In genomic region chr16:69424935-69425784, GRCh38 we compare ENCODE assay signal across 8 cellular contexts. TPM values are rescaled to one million over a fixed set of nuclear protein-coding genes. Genes with fewer than 3 reads are reported as not detected.
A peak's percentile ranks its signal among the peaks of the same experiment; 100 is the strongest.
DNase-seq lines count a peak whose midpoint lies in the region; ATAC-seq and TF ChIP-seq lines count a peak whose summit lies in the region.

No MANE protein-coding gene starts in this region.

- H3K4me3 ChIP-seq in adipocyte (ENCODE audit: low read length) = peak overlapping the region; percentile 95
- H3K4me3 ChIP-seq in transverse colon = peak overlapping the region; percentile 67 to 85 (median 74)

- peak; percentile 6 for ATAC-seq in HG03280 (IDR thresholded peaks at IDR 0.05; ENCODE audit: unreplicated experiment)
- ATAC-seq in left lobe of liver = peak; percentile 17

- H3K27me3 ChIP-seq in adipocyte (replicated peaks; ENCODE audit: control insufficient read depth, insufficient read depth, low read length) (no peaks in the 10 kb centered on the region), transverse colon (no peaks in the 10 kb centered on the region)

- WGBS in transverse colon (ENCODE audit: low coverage in 1 of 2), 2 donors = 14 to 18% methylated on average over 8 to 11 of the region's 11 CpGs

- DNase-seq in adipocyte (ENCODE audit: low read depth) = peak; percentile 33
- DNase-seq in left lobe of liver (ENCODE audit: low spot score) = no peak
- no peak for DNase-seq in transverse colon
- no peak for DNase-seq in midbrain (lab: John Stamatoyannopoulos, UW)
- DNase-seq in cerebellar cortex (ENCODE audit: low spot score) = no peak
- DNase-seq in H4 (ENCODE audit: low spot score) = no peak

- intact Hi-C loops in transverse colon (cut with DNase I; ENCODE audit: low total_unique reads) = no loop called here

- no peak for TF ChIP-seq POLR2A in transverse colon (IDR thresholded peaks at IDR 0.05)

- in situ Hi-C loops in transverse colon (cut with MboI; ENCODE audit: low pct_ligation_motif_present in 1 of 4, low pct_unique_long_range_greater_than_20kb in 1 of 4, low sequenced_read_pairs in 3 of 4) = no loop called here

- peak overlapping the region; percentile 88 for H3K27ac ChIP-seq in C4-2B
- peak overlapping the region; percentile 87 to 91 (median 88) for H3K27ac ChIP-seq in transverse colon

- TF ChIP-seq CTCF in C4-2B (conservative IDR thresholded peaks at IDR 0.05) (no peak), transverse colon (IDR thresholded peaks at IDR 0.05) (no peak)

- H3K4me1 ChIP-seq in adipocyte (ENCODE audit: control insufficient read depth, insufficient read depth, low read length) (peaks cover 8% of the 10 kb centered on the region), transverse colon (peaks cover 0 to 13% (median 11%) of the 10 kb centered on the region in 4 donors)

- peaks cover 28% of the 10 kb centered on the region for H3K36me3 ChIP-seq in adipocyte (ENCODE audit: control insufficient read depth, insufficient read depth, low read length, severe bottlenecking)
- H3K36me3 ChIP-seq in transverse colon = peaks cover 0 to 20% (median 3%) of the 10 kb centered on the region in 4 donors

- peak overlapping the region; percentile 92 for H3K9ac ChIP-seq in adipocyte (ENCODE audit: low read length)

- no peak for TF ChIP-seq EP300 in transverse colon (IDR thresholded peaks at IDR 0.05; ENCODE audit: low read depth)

- no peaks in the 10 kb centered on the region for H3K9me3 ChIP-seq in adipocyte (ENCODE audit: control insufficient read depth, low read length)
- no peaks in the 10 kb centered on the region for H3K9me3 ChIP-seq in transverse colon

RNA-seq across cellular contexts. Expression of gene CYB5B, which starts 0.7 kb away (rescaled TPM):
- total RNA-seq in left lobe of liver (27.1 TPM), transverse colon (10 to 100 TPM; 30.3 to 60.5 (median 42.4) TPM)
- total RNA-seq in H4 (2014; rRNA removed; shearing (Covaris generic)) = 111 and 128 TPM in 2 replicates

RNA-seq across cellular contexts. Expression of gene TERF2, which starts 39.4 kb away (rescaled TPM):
- 12.0 TPM for total RNA-seq in left lobe of liver
- 100 to 1,000 TPM in 1 of 4 donors, 10 to 100 TPM in 2, 1 to 10 TPM in 1; 8.6 to 104 (median 17.3) TPM for total RNA-seq in transverse colon
- total RNA-seq in H4 (2014; rRNA removed; shearing (Covaris generic)) = 6.9 and 7.8 TPM in 2 replicates
